In genomic region chr6:24545691-24546090, GRCh38 we compare ENCODE assay signal across 2 cellular contexts.
TF ChIP-seq lines count a peak whose summit lies in the region.

No MANE protein-coding gene starts in this region.

TF ChIP-seq in GM23338, 12 proteins besides CTCF, POLR2A, EP300 and RAD21 (continued from another document):
- TF ChIP-seq REST (IDR thresholded peaks at IDR 0.05; ENCODE audit: unreplicated experiment) = no peak
- no peak for TF ChIP-seq CREB1 (CRISPR knock-in tag; IDR thresholded peaks at IDR 0.05; ENCODE audit: low read depth)
- no peak for TF ChIP-seq ZNF462 (CRISPR knock-in tag; IDR thresholded peaks at IDR 0.05)

TF ChIP-seq in SK-N-SH treated with all-trans-retinoic acid at 6 μM for 48 hours, 23 proteins besides CTCF, POLR2A, EP300 and RAD21 (continued from another document):
- no peak for TF ChIP-seq POU6F1 (CRISPR knock-in tag; IDR thresholded peaks at IDR 0.05; ENCODE audit: borderline replicate concordance, low read depth)
- TF ChIP-seq, protein P1, sequence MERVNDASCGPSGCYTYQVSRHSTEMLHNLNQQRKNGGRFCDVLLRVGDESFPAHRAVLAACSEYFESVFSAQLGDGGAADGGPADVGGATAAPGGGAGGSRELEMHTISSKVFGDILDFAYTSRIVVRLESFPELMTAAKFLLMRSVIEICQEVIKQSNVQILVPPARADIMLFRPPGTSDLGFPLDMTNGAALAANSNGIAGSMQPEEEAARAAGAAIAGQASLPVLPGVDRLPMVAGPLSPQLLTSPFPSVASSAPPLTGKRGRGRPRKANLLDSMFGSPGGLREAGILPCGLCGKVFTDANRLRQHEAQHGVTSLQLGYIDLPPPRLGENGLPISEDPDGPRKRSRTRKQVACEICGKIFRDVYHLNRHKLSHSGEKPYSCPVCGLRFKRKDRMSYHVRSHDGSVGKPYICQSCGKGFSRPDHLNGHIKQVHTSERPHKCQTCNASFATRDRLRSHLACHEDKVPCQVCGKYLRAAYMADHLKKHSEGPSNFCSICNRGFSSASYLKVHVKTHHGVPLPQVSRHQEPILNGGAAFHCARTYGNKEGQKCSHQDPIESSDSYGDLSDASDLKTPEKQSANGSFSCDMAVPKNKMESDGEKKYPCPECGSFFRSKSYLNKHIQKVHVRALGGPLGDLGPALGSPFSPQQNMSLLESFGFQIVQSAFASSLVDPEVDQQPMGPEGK (CRISPR knock-in tag; IDR thresholded peaks at IDR 0.05; ENCODE audit: borderline replicate concordance) = no peak
- TF ChIP-seq PPARA (CRISPR knock-in tag; IDR thresholded peaks at IDR 0.05; ENCODE audit: borderline replicate concordance) = no peak
- TF ChIP-seq ZNF70 (CRISPR knock-in tag; IDR thresholded peaks at IDR 0.05) = no peak
